ENCODE assay signal across 24 cellular contexts in genomic region chr5:40514986-40515385, GRCh38.
DNase-seq lines count a peak whose midpoint lies in the region; ATAC-seq lines count a peak whose summit lies in the region.
"Had no signal": no experiment of that assay in that cellular context is flagged by ENCODE, and none has a peak within 500 bp of the region (broad histone marks: within the 10 kb centered on the region; RNA-seq: fewer than 3 reads in every experiment).

No MANE protein-coding gene starts in this region.

- H3K4me3 Mint-ChIP-seq in activated naive CD4-positive, alpha-beta T cell treated with anti-CD3 and anti-CD28 coated beads for 36 hours: no peak overlapping the region
- H3K4me3 Mint-ChIP-seq in CD8-positive, alpha-beta memory T cell: peak overlapping the region in 5 of 7 donors; percentile 1 to 23 (median 5)
- H3K4me3 Mint-ChIP-seq in activated CD4-positive, alpha-beta memory T cell treated with anti-CD3 and anti-CD28 coated beads, Interleukin-2, amount 10 ng/mL, durations not matched to agents 7 days and 5 days: no peak overlapping the region
- peak overlapping the region; percentile 5 to 77 (median 66) for H3K4me3 Mint-ChIP-seq in naive thymus-derived CD4-positive, alpha-beta T cell
- H3K4me3 Mint-ChIP-seq: nephron, WTC11 had no signal

- no peaks in the 10 kb centered on the region for H3K27me3 ChIP-seq in CD8-positive, alpha-beta memory T cell (ENCODE audit: insufficient read depth, low read length, poor library complexity, severe bottlenecking)
- H3K27me3 ChIP-seq in naive thymus-derived CD4-positive, alpha-beta T cell (ENCODE audit: control insufficient read depth in 2 of 2, insufficient read depth in 2 of 2, low read length in 2 of 2): no peaks in the 10 kb centered on the region
- H3K27me3 ChIP-seq: left lung, MG63, pancreas, right atrium auricular region, upper lobe of left lung had no signal

- ATAC-seq in naive thymus-derived CD4-positive, alpha-beta T cell: peak; percentile 78
- no peak for ATAC-seq in GM19455 (IDR thresholded peaks at IDR 0.05; ENCODE audit: unreplicated experiment)
- ATAC-seq: left lung, pancreas, WTC11 had no signal

- no peaks in the 10 kb centered on the region for H3K9me3 Mint-ChIP-seq in activated naive CD4-positive, alpha-beta T cell treated with anti-CD3 and anti-CD28 coated beads for 36 hours
- no peaks in the 10 kb centered on the region for H3K9me3 Mint-ChIP-seq in CD8-positive, alpha-beta memory T cell
- peaks cover 10% of the 10 kb centered on the region for H3K9me3 Mint-ChIP-seq in activated CD4-positive, alpha-beta memory T cell treated with anti-CD3 and anti-CD28 coated beads, Interleukin-2, amount 10 ng/mL, durations not matched to agents 7 days and 5 days
- H3K9me3 Mint-ChIP-seq in naive thymus-derived CD4-positive, alpha-beta T cell: peaks cover 0 to 20% (median 0%) of the 10 kb centered on the region in 11 donors
- H3K9me3 Mint-ChIP-seq: nephron had no signal

- H3K27ac ChIP-seq in CD8-positive, alpha-beta memory T cell (ENCODE audit: low read depth, low read length): no peak overlapping the region
- peak overlapping the region; percentile 54 for H3K27ac ChIP-seq in naive thymus-derived CD4-positive, alpha-beta T cell (ENCODE audit: low read depth, low read length)
- H3K27ac ChIP-seq: epithelial cell of prostate, pancreas, right atrium auricular region, upper lobe of left lung had no signal

- DNase-seq in activated naive CD4-positive, alpha-beta T cell treated with anti-CD3 and anti-CD28 coated beads for 36 hours: no peak
- no peak for DNase-seq in activated naive CD4-positive, alpha-beta T cell treated with anti-CD3 and anti-CD28 coated beads, Interleukin-2, amount 50 U/mL, for 16 hours
- DNase-seq in CD8-positive, alpha-beta memory T cell: peak in 2 of 5 donors; percentile 3 to 45
- DNase-seq in activated CD4-positive, alpha-beta memory T cell treated with anti-CD3 and anti-CD28 coated beads, Interleukin-2, amount 10 ng/mL, durations not matched to agents 7 days and 5 days: no peak
- peak in 7 of 9 donors; percentile 28 to 70 (median 59) for DNase-seq in naive thymus-derived CD4-positive, alpha-beta T cell
- no peak for DNase-seq in NCI-H524 treated with DMSO at 0.1 percent for 48 hours (lab: John Stamatoyannopoulos, UW)
- DNase-seq in D341Med (ENCODE audit: low spot score): no peak
- DNase-seq: activated gamma-delta T cell treated with Interleukin-2 at 50 U/mL for 16 hours; C1 segment of cervical spinal cord; GF-D8; H7; left lung; MG63; NCI-H1417 treated with DMSO at 0.1 percent for 48 hours; NCI-H510A treated with DMSO at 0.1 percent for 48 hours; pancreas; stimulated activated CD4-positive, alpha-beta T cell treated with anti-CD3 and anti-CD28 coated beads, Interleukin-4, amount 100 ng/mL, for 4 hours; T1000; upper lobe of left lung had no signal

- no peaks in the 10 kb centered on the region for H3K27me3 Mint-ChIP-seq in activated naive CD4-positive, alpha-beta T cell treated with anti-CD3 and anti-CD28 coated beads for 36 hours (ENCODE audit: low read depth)
- peaks cover 0 to 1% of the 10 kb centered on the region in 2 donors for H3K27me3 Mint-ChIP-seq in CD8-positive, alpha-beta memory T cell
- H3K27me3 Mint-ChIP-seq in activated CD4-positive, alpha-beta memory T cell treated with anti-CD3 and anti-CD28 coated beads, Interleukin-2, amount 10 ng/mL, durations not matched to agents 7 days and 5 days: no peaks in the 10 kb centered on the region
- no peaks in the 10 kb centered on the region for H3K27me3 Mint-ChIP-seq in naive thymus-derived CD4-positive, alpha-beta T cell

- CTCF ChIA-PET in activated naive CD4-positive, alpha-beta T cell treated with anti-CD3 and anti-CD28 coated beads for 36 hours (lab: Charles Lee): no interaction called here
- CTCF ChIA-PET in CD8-positive, alpha-beta memory T cell (lab: Charles Lee): no interaction called here
- CTCF ChIA-PET in activated CD4-positive, alpha-beta memory T cell treated with anti-CD3 and anti-CD28 coated beads, Interleukin-2, amount 10 ng/mL, durations not matched to agents 7 days and 5 days (lab: Charles Lee): no interaction called here
- CTCF ChIA-PET in naive thymus-derived CD4-positive, alpha-beta T cell (lab: Charles Lee): interaction anchor here (1.6 kb wide), 1 partner anchor 8 kb away, joined by 3 read pairs; no protein-coding TSS in a partner anchor

- H3K9me3 ChIP-seq in CD8-positive, alpha-beta memory T cell (ENCODE audit: low read length): no peaks in the 10 kb centered on the region
- no peaks in the 10 kb centered on the region for H3K9me3 ChIP-seq in naive thymus-derived CD4-positive, alpha-beta T cell (ENCODE audit: control insufficient read depth in 2 of 3, low read length in 3 of 3)
- H3K9me3 ChIP-seq: left lung, MG63, pancreas, right atrium auricular region, upper lobe of left lung had no signal

- POLR2A ChIA-PET in CD8-positive, alpha-beta memory T cell (lab: Charles Lee): no interaction called here
- POLR2A ChIA-PET in activated CD4-positive, alpha-beta memory T cell treated with anti-CD3 and anti-CD28 coated beads, Interleukin-2, amount 10 ng/mL, durations not matched to agents 7 days and 5 days (lab: Charles Lee): no interaction called here
- POLR2A ChIA-PET in naive thymus-derived CD4-positive, alpha-beta T cell (lab: Charles Lee): interaction anchor here (1.4 kb wide), 1 partner anchor 108 kb away, joined by 3 read pairs; no protein-coding TSS in a partner anchor

- H3K36me3 ChIP-seq in CD8-positive, alpha-beta memory T cell (ENCODE audit: insufficient read depth, low read length): no peaks in the 10 kb centered on the region
- H3K36me3 ChIP-seq in naive thymus-derived CD4-positive, alpha-beta T cell (ENCODE audit: control insufficient read depth in 2 of 3, insufficient read depth in 3 of 3, low read length in 3 of 3): no peaks in the 10 kb centered on the region
- H3K36me3 ChIP-seq: left lung, MG63, pancreas, right atrium auricular region, upper lobe of left lung had no signal

- intact Hi-C loops in activated naive CD4-positive, alpha-beta T cell treated with anti-CD3 and anti-CD28 coated beads for 36 hours (cut with micrococcal nuclease): loop anchor here (5.0 kb wide), 1 partner anchor 42 kb away; no protein-coding TSS in a partner anchor
- intact Hi-C loops in naive thymus-derived CD4-positive, alpha-beta T cell (cut with micrococcal nuclease): no loop called here

- peak overlapping the region; percentile 28 for H3K27ac Mint-ChIP-seq in activated naive CD4-positive, alpha-beta T cell treated with anti-CD3 and anti-CD28 coated beads for 36 hours
- H3K27ac Mint-ChIP-seq in CD8-positive, alpha-beta memory T cell: peak overlapping the region in 7 of 8 donors; percentile 2 to 84 (median 17)
- H3K27ac Mint-ChIP-seq in activated CD4-positive, alpha-beta memory T cell treated with anti-CD3 and anti-CD28 coated beads, Interleukin-2, amount 10 ng/mL, durations not matched to agents 7 days and 5 days: peak overlapping the region; percentile 31
- H3K27ac Mint-ChIP-seq in naive thymus-derived CD4-positive, alpha-beta T cell: peak overlapping the region; percentile 5 to 93 (median 85)
- H3K27ac Mint-ChIP-seq: nephron, WTC11 had no signal

- H3K4me1 Mint-ChIP-seq in activated naive CD4-positive, alpha-beta T cell treated with anti-CD3 and anti-CD28 coated beads for 36 hours (ENCODE audit: low read depth): peaks cover 36% of the 10 kb centered on the region
- peaks cover 10 to 20% (median 20%) of the 10 kb centered on the region in 3 donors for H3K4me1 Mint-ChIP-seq in CD8-positive, alpha-beta memory T cell
- H3K4me1 Mint-ChIP-seq in activated CD4-positive, alpha-beta memory T cell treated with anti-CD3 and anti-CD28 coated beads, Interleukin-2, amount 10 ng/mL, durations not matched to agents 7 days and 5 days: peaks cover 32% of the 10 kb centered on the region
- peaks cover 17 to 60% (median 52%) of the 10 kb centered on the region in 7 donors for H3K4me1 Mint-ChIP-seq in naive thymus-derived CD4-positive, alpha-beta T cell
- H3K4me1 Mint-ChIP-seq: nephron, WTC11 had no signal

- H3K4me3 ChIP-seq in CD8-positive, alpha-beta memory T cell (ENCODE audit: low read length): peak overlapping the region; percentile 4
- H3K4me3 ChIP-seq in naive thymus-derived CD4-positive, alpha-beta T cell (ENCODE audit: low read length): peak overlapping the region; percentile 0
- H3K4me3 ChIP-seq: left lung, MG63, pancreas, right atrium auricular region, upper lobe of left lung had no signal

- peaks cover 4% of the 10 kb centered on the region for H3K36me3 Mint-ChIP-seq in activated naive CD4-positive, alpha-beta T cell treated with anti-CD3 and anti-CD28 coated beads for 36 hours (ENCODE audit: low read depth)
- H3K36me3 Mint-ChIP-seq in CD8-positive, alpha-beta memory T cell: no peaks in the 10 kb centered on the region
- H3K36me3 Mint-ChIP-seq in activated CD4-positive, alpha-beta memory T cell treated with anti-CD3 and anti-CD28 coated beads, Interleukin-2, amount 10 ng/mL, durations not matched to agents 7 days and 5 days (ENCODE audit: low read depth): peaks cover 29% of the 10 kb centered on the region
- H3K36me3 Mint-ChIP-seq in naive thymus-derived CD4-positive, alpha-beta T cell: peaks cover 0 to 31% (median 0%) of the 10 kb centered on the region in 5 donors
- H3K36me3 Mint-ChIP-seq: WTC11 had no signal

- H3K4me1 ChIP-seq in CD8-positive, alpha-beta memory T cell (ENCODE audit: insufficient read depth, low read length): peaks cover 22% of the 10 kb centered on the region
- peaks cover 0 to 22% of the 10 kb centered on the region in 2 donors for H3K4me1 ChIP-seq in naive thymus-derived CD4-positive, alpha-beta T cell (ENCODE audit: control insufficient read depth in 2 of 2, insufficient read depth in 2 of 2, low read length in 2 of 2)
- H3K4me1 ChIP-seq: pancreas, right atrium auricular region, upper lobe of left lung had no signal

Comparison
In these comparisons a context has a peak if more than half of its experiments do, and no peak if none do; other contexts are left out.
1. DNase-seq: peak in naive thymus-derived CD4-positive, alpha-beta T cell (7 of 9); none in activated naive CD4-positive, alpha-beta T cell treated with anti-CD3 and anti-CD28 coated beads for 36 hours (single experiment), activated naive CD4-positive, alpha-beta T cell treated with anti-CD3 and anti-CD28 coated beads, Interleukin-2, amount 50 U/mL, for 16 hours (single experiment), activated CD4-positive, alpha-beta memory T cell treated with anti-CD3 and anti-CD28 coated beads, Interleukin-2, amount 10 ng/mL, durations not matched to agents 7 days and 5 days (single experiment), NCI-H524 treated with DMSO at 0.1 percent for 48 hours (single experiment) and D341Med (single experiment).
2. H3K27ac Mint-ChIP-seq: peak in every context shown above with its lines; median percentile 85 in naive thymus-derived CD4-positive, alpha-beta T cell; 31 in activated CD4-positive, alpha-beta memory T cell treated with anti-CD3 and anti-CD28 coated beads, Interleukin-2, amount 10 ng/mL, durations not matched to agents 7 days and 5 days; 28 in activated naive CD4-positive, alpha-beta T cell treated with anti-CD3 and anti-CD28 coated beads for 36 hours; 17 in CD8-positive, alpha-beta memory T cell.
3. H3K4me3 Mint-ChIP-seq: peak in CD8-positive, alpha-beta memory T cell (5 of 7) and naive thymus-derived CD4-positive, alpha-beta T cell (10 of 10); none in activated naive CD4-positive, alpha-beta T cell treated with anti-CD3 and anti-CD28 coated beads for 36 hours (single experiment) and activated CD4-positive, alpha-beta memory T cell treated with anti-CD3 and anti-CD28 coated beads, Interleukin-2, amount 10 ng/mL, durations not matched to agents 7 days and 5 days (single experiment).